8 cellular contexts compared by ENCODE assay signal in the genomic region with DNA sequence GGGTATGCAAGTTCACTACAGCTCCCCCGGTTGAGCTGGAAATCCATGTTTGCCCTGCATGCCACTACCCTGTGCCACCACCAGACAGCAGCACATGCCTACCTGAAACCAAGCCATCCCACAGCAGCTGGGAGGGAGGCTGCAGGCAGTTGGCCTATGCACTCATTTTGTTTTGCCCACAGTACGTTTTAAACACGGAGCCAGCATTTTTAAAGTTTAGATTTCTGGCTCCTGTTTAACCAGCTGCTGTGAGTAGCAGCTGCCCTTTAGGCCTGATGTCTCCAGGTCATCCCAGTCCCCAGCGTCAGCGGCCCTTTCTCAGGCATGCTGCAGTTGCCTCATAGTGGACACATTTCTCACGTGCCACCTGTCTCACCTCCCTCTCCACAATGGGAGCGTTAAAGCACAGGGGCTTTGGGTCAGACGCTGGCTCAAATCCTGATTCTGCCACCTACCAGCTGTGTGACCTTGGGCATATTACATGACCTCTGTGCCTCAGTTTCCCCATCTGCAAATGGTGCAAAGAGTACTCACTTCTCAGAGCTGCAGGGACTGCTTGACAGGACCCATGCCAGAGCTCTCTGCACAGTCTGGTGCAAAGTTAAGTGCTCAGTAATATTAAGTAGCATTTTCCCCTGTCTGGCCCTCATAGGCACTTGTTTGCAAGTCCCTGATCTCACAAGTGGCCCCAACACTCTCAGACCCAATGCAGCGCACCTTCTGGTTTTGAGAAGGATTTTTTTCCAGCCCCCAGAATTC. TPM values are rescaled to one million over a fixed set of nuclear protein-coding genes. Genes with fewer than 3 reads are reported as not detected.
DNase-seq lines count a peak whose midpoint lies in the region; ATAC-seq and TF ChIP-seq lines count a peak whose summit lies in the region.

No MANE protein-coding gene starts in this region.

- H3K36me3 ChIP-seq in GM23248 (ENCODE audit: low read depth) (peaks cover 14% of the 10 kb centered on the region), right lobe of liver (peaks cover 0 to 4% (median 0%) of the 10 kb centered on the region in 4 donors)

- H3F3A ChIP-seq in GM23248 (ENCODE audit: insufficient read depth): peaks cover 31% of the 10 kb centered on the region

- peak; percentile 78 to 88 (median 84) for ATAC-seq in right lobe of liver

- H4K20me1 ChIP-seq in GM23248 (ENCODE audit: insufficient read depth): no peaks in the 10 kb centered on the region; the same call in 1 of the 2 replicates

- no peaks in the 10 kb centered on the region for H3K9me3 ChIP-seq in GM23248 (ENCODE audit: low read depth)
- no peaks in the 10 kb centered on the region for H3K9me3 ChIP-seq in right lobe of liver

- no peaks in the 10 kb centered on the region for H3K79me2 ChIP-seq in GM23248 (ENCODE audit: insufficient read depth)

- no peak overlapping the region for H3K9ac ChIP-seq in GM23248

- no peaks in the 10 kb centered on the region for H3K9me2 ChIP-seq in GM23248 (ENCODE audit: insufficient read depth)

- H3K27ac ChIP-seq in GM23248 (no peak overlapping the region), right lobe of liver (peak overlapping the region; percentile 29 to 84 (median 56))

- in situ Hi-C loops in GM23248 (cut with MboI): no loop called here

- 54 to 60% methylated on average over 9 of the region's 9 CpGs for WGBS in GM23248 (ENCODE audit: low coverage in 1 of 2, low lambda C conversion rate in 2 of 2, missing lambda C conversion rate in 2 of 2), 2 experiments
- WGBS in right lobe of liver (ENCODE audit: insufficient coverage, low coverage, low lambda C conversion rate, missing lambda C conversion rate): 13% methylated on average over 6 of the region's 9 CpGs

- H3K4me1 ChIP-seq in GM23248 (ENCODE audit: insufficient read depth): peaks cover 6% of the 10 kb centered on the region; the same call in 1 of the 2 replicates
- peaks cover 0 to 51% (median 19%) of the 10 kb centered on the region in 4 donors for H3K4me1 ChIP-seq in right lobe of liver

- peak; percentile 67 for DNase-seq in AG08396 (ENCODE audit: low spot score)
- peak; percentile 78 for DNase-seq in GM23248
- peak; percentile 36 for DNase-seq in NCI-H226
- DNase-seq in activated CD4-positive, CD25-positive, alpha-beta regulatory T cell treated with anti-CD3 and anti-CD28 coated beads, Interleukin-2, amount 50 U/mL, for 16 hours (ENCODE audit: low read depth, low spot score): peak; percentile 31
- DNase-seq in choroid plexus epithelial cell (ENCODE audit: low read depth): peak; percentile 73
- peak; percentile 71 to 86 (median 85) for DNase-seq in right lobe of liver
- peak; percentile 36 for DNase-seq in stimulated activated CD8-positive, alpha-beta memory T cell treated with anti-CD3 and anti-CD28 coated beads, Interleukin-12 subunit alpha, Interleukin-12 subunit beta, amount 100 ng/mL, for 1 hour (ENCODE audit: low read depth)
- DNase-seq in occipital lobe (lab: John Stamatoyannopoulos, UW): no peak

- H3K4me2 ChIP-seq in GM23248 (ENCODE audit: unreplicated experiment): no peak overlapping the region

- no peaks in the 10 kb centered on the region for H3K27me3 ChIP-seq in GM23248 (replicated peaks; ENCODE audit: insufficient read depth)
- no peaks in the 10 kb centered on the region for H3K27me3 ChIP-seq in right lobe of liver

- H2AFZ ChIP-seq in GM23248: no peak overlapping the region

- H3K4me3 ChIP-seq in GM23248 (no peak overlapping the region), choroid plexus epithelial cell (ENCODE audit: low read depth, low read length) (no peak overlapping the region), right lobe of liver (no peak overlapping the region)

- TF ChIP-seq POLR2A in right lobe of liver (IDR thresholded peaks at IDR 0.05): no peak

- TF ChIP-seq CTCF in choroid plexus epithelial cell (conservative IDR thresholded peaks at IDR 0.05; ENCODE audit: low read depth, low read length) (peak; percentile 85), right lobe of liver (IDR thresholded peaks at IDR 0.05) (peak; percentile 84 to 96 (median 90))

- intact Hi-C loops in right lobe of liver (cut with DNase I): loop anchor here in 1 of 2 donors (5.0 kb wide), 1 partner anchor 51 kb away; no protein-coding TSS in a partner anchor

RNA-seq across cellular contexts. Expression of gene UBE2V1, which starts 8.2 kb away (rescaled TPM):
- 41.7 and 49.1 TPM in 2 replicates for total RNA-seq in GM23248 (2014; rRNA removed; shearing (Covaris generic))
- 186 and 197 TPM in 2 replicates for polyA plus RNA-seq in GM23248 (2016; fragmentation: Nextera tagmentation; extraction: Ambion mirVana)
- total RNA-seq in right lobe of liver (10 to 100 TPM; 38.2 to 49.4 (median 44.3) TPM), occipital lobe (30.1 TPM)

RNA-seq across cellular contexts. Expression of gene PEDS1, which starts 32.4 kb away (rescaled TPM):
- total RNA-seq in GM23248 (2014; rRNA removed; shearing (Covaris generic)): 54.6 and 55.7 TPM in 2 replicates
- 53.9 and 54.0 TPM in 2 replicates for polyA plus RNA-seq in GM23248 (2016; fragmentation: Nextera tagmentation; extraction: Ambion mirVana)
- 10 to 100 TPM in 5 of 6 experiments, 1 to 10 TPM in 1; 6.9 to 25.3 (median 13.7) TPM for total RNA-seq in right lobe of liver
- total RNA-seq in occipital lobe: 10.0 TPM
